ENCODE assay signal across 8 cellular contexts in genomic region chr4:113761682-113762060, GRCh38. TPM values are rescaled to one million over a fixed set of nuclear protein-coding genes. Genes with fewer than 3 reads are reported as not detected.
A peak's percentile ranks its signal among the peaks of the same experiment; 100 is the strongest.
DNase-seq lines count a peak whose midpoint lies in the region; ATAC-seq and TF ChIP-seq lines count a peak whose summit lies in the region.

Gene CAMK2D (minus strand): TSS chr4:113761738. CDS start chr4:113761068, 670 bp downstream.

- H3K27me3 ChIP-seq in HUES48 (ENCODE audit: control insufficient read depth, insufficient read depth, low read length): peaks cover 27% of the 10 kb centered on the region
- H3K27me3 ChIP-seq in OCI-LY3 (ENCODE audit: low read depth, low read length): peaks cover 9% of the 10 kb centered on the region
- no peaks in the 10 kb centered on the region for H3K27me3 ChIP-seq in esophagus muscularis mucosa
- H3K27me3 ChIP-seq in muscle layer of duodenum (ENCODE audit: low read depth, low read length): no peaks in the 10 kb centered on the region

- peak; percentile 33 for TF ChIP-seq POLR2A in esophagus muscularis mucosa (IDR thresholded peaks at IDR 0.05; ENCODE audit: low read depth)

- H3K4me1 Mint-ChIP-seq in activated T-cell treated with anti-CD3 and anti-CD28 coated beads, Interleukin-2, amount 50 U/mL, for 72 hours (ENCODE audit: low read depth): peaks cover 53% of the 10 kb centered on the region

- peaks cover 17 to 18% of the 10 kb centered on the region in 2 donors for H3K36me3 Mint-ChIP-seq in activated T-cell treated with anti-CD3 and anti-CD28 coated beads, Interleukin-2, amount 50 U/mL, for 72 hours (ENCODE audit: insufficient read depth in 2 of 2)

- TF ChIP-seq EP300 in esophagus muscularis mucosa (IDR thresholded peaks at IDR 0.05): no peak

- TF ChIP-seq CTCF in OCI-LY3 (IDR thresholded peaks at IDR 0.05; ENCODE audit: low read depth, low read length): peak; percentile 77
- TF ChIP-seq CTCF in esophagus muscularis mucosa (IDR thresholded peaks at IDR 0.05): peak; percentile 58 to 64 (median 62)

- no peaks in the 10 kb centered on the region for H3K27me3 Mint-ChIP-seq in activated T-cell treated with anti-CD3 and anti-CD28 coated beads, Interleukin-2, amount 50 U/mL, for 72 hours (ENCODE audit: low read depth)

- H3K4me3 Mint-ChIP-seq in activated T-cell treated with anti-CD3 and anti-CD28 coated beads, Interleukin-2, amount 50 U/mL, for 72 hours: peak within 1 kb of the TSS; percentile 92 to 99

- DNase-seq in D341Med (ENCODE audit: low spot score) (peak; percentile 84), esophagus muscularis mucosa (ENCODE audit: extremely low spot score) (peak; percentile 94)
- peak; percentile 86 to 89 for DNase-seq in activated T-cell treated with anti-CD3 and anti-CD28 coated beads, Interleukin-2, amount 50 U/mL, for 72 hours
- peak; percentile 83 to 88 for DNase-seq in stimulated activated CD8-positive, alpha-beta memory T cell treated with anti-CD3 and anti-CD28 coated beads, Interleukin-7, amount 100 ng/mL, for 4 hours (ENCODE audit: low read depth in 2 of 2)

- H3K4me3 ChIP-seq in HUES48 (ENCODE audit: low read depth, low read length): peak within 1 kb of the TSS; percentile 81
- peak within 1 kb of the TSS; percentile 87 for H3K4me3 ChIP-seq in OCI-LY3 (ENCODE audit: low read length)
- peak within 1 kb of the TSS; percentile 66 to 91 (median 78) for H3K4me3 ChIP-seq in esophagus muscularis mucosa
- H3K4me3 ChIP-seq in muscle layer of duodenum (ENCODE audit: low read depth in 1 of 2, low read length in 2 of 2): peak within 1 kb of the TSS; percentile 93 to 94

- no peaks in the 10 kb centered on the region for H3K9me3 ChIP-seq in HUES48 (ENCODE audit: control insufficient read depth, insufficient read depth, low read length)
- H3K9me3 ChIP-seq in OCI-LY3 (ENCODE audit: insufficient read depth, low read length): no peaks in the 10 kb centered on the region
- no peaks in the 10 kb centered on the region for H3K9me3 ChIP-seq in esophagus muscularis mucosa
- H3K9me3 ChIP-seq in muscle layer of duodenum (ENCODE audit: control insufficient read depth in 1 of 2, low read length in 2 of 2): no peaks in the 10 kb centered on the region

- H4K20me1 ChIP-seq in OCI-LY3 (ENCODE audit: insufficient read depth, low read length): no peaks in the 10 kb centered on the region

- intact Hi-C loops in esophagus muscularis mucosa (cut with DNase I): loop anchor here (2.0 to 10.0 kb wide), 5 partner anchors 74 to 367 kb away; partner anchors contain the start of gene ARSJ

- H3K27ac ChIP-seq in HUES48 (ENCODE audit: low read depth, low read length) (peak within 1 kb of the TSS; percentile 95), OCI-LY3 (ENCODE audit: low read length) (peak within 1 kb of the TSS; percentile 98), esophagus muscularis mucosa (replicated peaks in 1 of 4) (peak within 1 kb of the TSS; percentile 96 to 99 (median 98)), muscle layer of duodenum (ENCODE audit: low read length) (peak within 1 kb of the TSS; percentile 99)

- H3K9ac ChIP-seq in HUES48 (ENCODE audit: low read depth, low read length): peak within 1 kb of the TSS; percentile 82
- peak within 1 kb of the TSS; percentile 96 for H3K9ac ChIP-seq in OCI-LY3 (ENCODE audit: low read length)

- H3K4me1 ChIP-seq in HUES48 (ENCODE audit: control insufficient read depth, insufficient read depth, low read length): peaks cover 27% of the 10 kb centered on the region
- peaks cover 10% of the 10 kb centered on the region for H3K4me1 ChIP-seq in OCI-LY3 (ENCODE audit: low read length)
- H3K4me1 ChIP-seq in esophagus muscularis mucosa: peaks cover 8 to 36% (median 35%) of the 10 kb centered on the region in 4 donors
- peaks cover 3 to 14% of the 10 kb centered on the region in 2 donors for H3K4me1 ChIP-seq in muscle layer of duodenum (ENCODE audit: control insufficient read depth in 1 of 2, insufficient read depth in 2 of 2, low read length in 2 of 2)

- peak within 1 kb of the TSS; percentile 81 for H2AFZ ChIP-seq in OCI-LY3 (ENCODE audit: low read depth, low read length)

- H3K27ac Mint-ChIP-seq in activated T-cell treated with anti-CD3 and anti-CD28 coated beads, Interleukin-2, amount 50 U/mL, for 72 hours: peak within 1 kb of the TSS; percentile 95

- H3K36me3 ChIP-seq in HUES48 (ENCODE audit: control insufficient read depth, insufficient read depth, low read length) (no peaks in the 10 kb centered on the region), OCI-LY3 (replicated peaks; ENCODE audit: low read depth, low read length) (no peaks in the 10 kb centered on the region), esophagus muscularis mucosa (no peaks in the 10 kb centered on the region), muscle layer of duodenum (ENCODE audit: control insufficient read depth in 1 of 2, insufficient read depth in 2 of 2, low read length in 2 of 2) (peaks cover 8 to 17% of the 10 kb centered on the region in 2 donors)

- peak; percentile 43 for ATAC-seq in GM21423 (IDR thresholded peaks at IDR 0.05; ENCODE audit: unreplicated experiment)
- ATAC-seq in activated T-cell treated with anti-CD3 and anti-CD28 coated beads, Interleukin-2, amount 50 U/mL, for 72 hours (replicated peaks in 1 of 2): peak; percentile 57 to 62

- no peaks in the 10 kb centered on the region for H3K9me3 Mint-ChIP-seq in activated T-cell treated with anti-CD3 and anti-CD28 coated beads, Interleukin-2, amount 50 U/mL, for 72 hours

- H3K79me2 ChIP-seq in OCI-LY3 (ENCODE audit: low read length): peaks cover 12% of the 10 kb centered on the region

- WGBS in esophagus muscularis mucosa: 1% methylated on average over 18 of the region's 30 CpGs

- H3K4me2 ChIP-seq in OCI-LY3 (ENCODE audit: low read length): peak within 1 kb of the TSS; percentile 91

RNA-seq across cellular contexts. Expression of gene CAMK2D, which starts in this region (rescaled TPM):
- 10 to 100 TPM; 85.0 to 92.9 TPM for total RNA-seq in activated T-cell treated with anti-CD3 and anti-CD28 coated beads, Interleukin-2, amount 50 U/mL, for 72 hours
- total RNA-seq in esophagus muscularis mucosa: 10 to 100 TPM; 48.2 to 66.2 (median 51.2) TPM

Comparison
In these comparisons a context has a peak if more than half of its experiments do, and no peak if none do; other contexts are left out.
1. Peak in every context shown above with its lines: DNase-seq, ATAC-seq, H3K4me3 ChIP-seq and H3K27ac ChIP-seq.